In the genomic region with DNA sequence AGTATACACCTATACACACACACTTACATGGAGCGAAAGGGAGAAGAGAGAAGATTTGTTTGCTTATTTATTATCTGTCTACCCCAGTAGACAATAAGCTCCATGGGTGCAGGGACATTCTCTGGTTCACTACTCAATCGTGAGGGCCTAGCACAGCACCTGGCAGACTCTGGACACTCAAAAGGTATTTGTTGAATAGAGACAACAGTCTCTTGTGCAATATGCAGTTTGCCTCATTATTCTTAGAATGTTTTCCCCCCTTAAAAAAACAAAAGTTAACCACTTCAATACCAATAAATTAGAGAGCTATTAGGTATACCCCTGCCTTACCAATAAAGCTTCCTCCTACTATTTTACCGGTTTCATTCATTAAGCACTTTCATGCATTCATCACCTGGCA, we compare ENCODE assay signal across 1 cellular context.
TF ChIP-seq lines count a peak whose summit lies in the region.

No MANE protein-coding gene starts in this region.

TF ChIP-seq in K562, 482 proteins besides CTCF, POLR2A, EP300 and RAD21:
- TF ChIP-seq NFATC3 (IDR thresholded peaks at IDR 0.05) = no peak
- TF ChIP-seq ZNF778 (CRISPR knock-in tag; IDR thresholded peaks at IDR 0.05) = no peak
- TF ChIP-seq SMARCA4 (IDR thresholded peaks at IDR 0.05) = no peak
- TF ChIP-seq, protein P1, sequence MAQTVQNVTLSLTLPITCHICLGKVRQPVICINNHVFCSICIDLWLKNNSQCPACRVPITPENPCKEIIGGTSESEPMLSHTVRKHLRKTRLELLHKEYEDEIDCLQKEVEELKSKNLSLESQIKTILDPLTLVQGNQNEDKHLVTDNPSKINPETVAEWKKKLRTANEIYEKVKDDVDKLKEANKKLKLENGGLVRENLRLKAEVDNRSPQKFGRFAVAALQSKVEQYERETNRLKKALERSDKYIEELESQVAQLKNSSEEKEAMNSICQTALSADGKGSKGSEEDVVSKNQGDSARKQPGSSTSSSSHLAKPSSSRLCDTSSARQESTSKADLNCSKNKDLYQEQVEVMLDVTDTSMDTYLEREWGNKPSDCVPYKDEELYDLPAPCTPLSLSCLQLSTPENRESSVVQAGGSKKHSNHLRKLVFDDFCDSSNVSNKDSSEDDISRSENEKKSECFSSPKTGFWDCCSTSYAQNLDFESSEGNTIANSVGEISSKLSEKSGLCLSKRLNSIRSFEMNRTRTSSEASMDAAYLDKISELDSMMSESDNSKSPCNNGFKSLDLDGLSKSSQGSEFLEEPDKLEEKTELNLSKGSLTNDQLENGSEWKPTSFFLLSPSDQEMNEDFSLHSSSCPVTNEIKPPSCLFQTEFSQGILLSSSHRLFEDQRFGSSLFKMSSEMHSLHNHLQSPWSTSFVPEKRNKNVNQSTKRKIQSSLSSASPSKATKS (CRISPR knock-in tag; IDR thresholded peaks at IDR 0.05) = no peak
- TF ChIP-seq KHSRP (IDR thresholded peaks at IDR 0.05) = no peak
- no peak for TF ChIP-seq ZNF707 (CRISPR knock-in tag; conservative IDR thresholded peaks at IDR 0.05)
- TF ChIP-seq, protein P2, sequence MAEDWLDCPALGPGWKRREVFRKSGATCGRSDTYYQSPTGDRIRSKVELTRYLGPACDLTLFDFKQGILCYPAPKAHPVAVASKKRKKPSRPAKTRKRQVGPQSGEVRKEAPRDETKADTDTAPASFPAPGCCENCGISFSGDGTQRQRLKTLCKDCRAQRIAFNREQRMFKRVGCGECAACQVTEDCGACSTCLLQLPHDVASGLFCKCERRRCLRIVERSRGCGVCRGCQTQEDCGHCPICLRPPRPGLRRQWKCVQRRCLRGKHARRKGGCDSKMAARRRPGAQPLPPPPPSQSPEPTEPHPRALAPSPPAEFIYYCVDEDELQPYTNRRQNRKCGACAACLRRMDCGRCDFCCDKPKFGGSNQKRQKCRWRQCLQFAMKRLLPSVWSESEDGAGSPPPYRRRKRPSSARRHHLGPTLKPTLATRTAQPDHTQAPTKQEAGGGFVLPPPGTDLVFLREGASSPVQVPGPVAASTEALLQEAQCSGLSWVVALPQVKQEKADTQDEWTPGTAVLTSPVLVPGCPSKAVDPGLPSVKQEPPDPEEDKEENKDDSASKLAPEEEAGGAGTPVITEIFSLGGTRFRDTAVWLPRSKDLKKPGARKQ (CRISPR knock-in tag; IDR thresholded peaks at IDR 0.05) = no peak
- no peak for TF ChIP-seq SNRNP70 (optimal IDR thresholded peaks at IDR 0.05; ENCODE audit: low read depth, low read length)
- TF ChIP-seq FOXP4 (CRISPR knock-in tag; IDR thresholded peaks at IDR 0.05; ENCODE audit: borderline replicate concordance) = no peak
- no peak for TF ChIP-seq L3MBTL2 (IDR thresholded peaks at IDR 0.05)
- TF ChIP-seq NR2C2 (CRISPR knock-in tag; IDR thresholded peaks at IDR 0.05) = no peak
- no peak for TF ChIP-seq NR2C2 (tag; IDR thresholded peaks at IDR 0.05)
- no peak for TF ChIP-seq MAFG (tag; conservative IDR thresholded peaks at IDR 0.05)
- TF ChIP-seq ZBTB2 (IDR thresholded peaks at IDR 0.05) = no peak
- TF ChIP-seq ZBTB7A (IDR thresholded peaks at IDR 0.05; ENCODE audit: borderline replicate concordance, control insufficient read depth, low read depth, low read length) = no peak
- TF ChIP-seq ZNF408 (CRISPR knock-in tag; IDR thresholded peaks at IDR 0.05; ENCODE audit: low read depth) = no peak
- TF ChIP-seq HNRNPK (IDR thresholded peaks at IDR 0.05; ENCODE audit: low read depth, low read length, poor library complexity, severe bottlenecking) = no peak
- no peak for TF ChIP-seq GTF3C2 (IDR thresholded peaks at IDR 0.05; ENCODE audit: borderline replicate concordance, extremely low read depth, insufficient read length)
- TF ChIP-seq ZBTB17 (CRISPR knock-in tag; IDR thresholded peaks at IDR 0.05) = no peak
